ENCODE assay signal across 8 cellular contexts in the genomic region with DNA sequence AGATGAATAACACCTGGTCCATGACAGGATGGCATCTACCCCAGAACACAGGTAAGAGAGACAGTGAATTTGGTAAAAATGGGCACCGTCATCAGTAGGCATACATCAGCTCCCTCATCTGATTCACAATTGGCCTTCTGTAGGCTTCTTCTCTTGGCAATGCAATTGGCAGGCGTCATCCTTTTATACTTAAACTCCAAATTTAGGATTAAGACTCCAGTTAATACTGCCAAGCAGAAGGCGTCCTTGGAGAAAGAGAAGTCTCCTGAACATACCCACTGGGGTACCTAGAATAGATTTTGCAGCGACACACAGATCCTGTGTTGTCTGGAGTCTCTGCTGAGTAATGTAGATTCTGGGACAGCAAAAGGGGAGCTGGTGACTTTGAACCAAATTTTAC. TPM values are rescaled to one million over a fixed set of nuclear protein-coding genes. Genes with fewer than 3 reads are reported as not detected.
A peak's percentile ranks its signal among the peaks of the same experiment; 100 is the strongest.
DNase-seq lines count a peak whose midpoint lies in the region; ATAC-seq and TF ChIP-seq lines count a peak whose summit lies in the region.

No MANE protein-coding gene starts in this region.

- POLR2A ChIA-PET in WTC11 (lab: Charles Lee): no interaction called here

- H3K27me3 ChIP-seq in hepatocyte: peaks cover 20% of the 10 kb centered on the region

- peaks cover 17% of the 10 kb centered on the region for H3K27me3 Mint-ChIP-seq in WTC11 (ENCODE audit: low read depth)

- H3K9me3 Mint-ChIP-seq in WTC11: no peaks in the 10 kb centered on the region
- H3K9me3 Mint-ChIP-seq in stimulated activated effector memory CD8-positive, alpha-beta T cell treated with anti-CD3 and anti-CD28 coated beads, Interleukin-12 subunit alpha, Interleukin-12 subunit beta, amount 100 ng/mL, for 72 hours: no peaks in the 10 kb centered on the region

- 61% methylated on average over 4 of the region's 4 CpGs for WGBS in hepatocyte (ENCODE audit: low lambda C conversion rate, missing lambda C conversion rate)

- H3K79me2 ChIP-seq in hepatocyte: no peaks in the 10 kb centered on the region

- no peaks in the 10 kb centered on the region for H3K4me1 ChIP-seq in hepatocyte (ENCODE audit: insufficient read depth)

- H3K9me2 ChIP-seq in hepatocyte (replicated peaks; ENCODE audit: insufficient read depth): no peaks in the 10 kb centered on the region

- peak overlapping the region; percentile 69 for H2AFZ ChIP-seq in hepatocyte

- DNase-seq in WTC11 (ENCODE audit: low spot score): no peak
- no peak for DNase-seq in hepatocyte (ENCODE audit: low spot score)
- no peak for DNase-seq in stimulated activated effector memory CD8-positive, alpha-beta T cell treated with anti-CD3 and anti-CD28 coated beads, Interleukin-12 subunit alpha, Interleukin-12 subunit beta, amount 100 ng/mL, for 72 hours (ENCODE audit: low spot score in 2 of 2)
- DNase-seq in NCI-H1930 (lab: John Stamatoyannopoulos, UW): no peak
- no peak for DNase-seq in CD1c-positive myeloid dendritic cell (ENCODE audit: extremely low spot score)
- DNase-seq in DMS153 (lab: John Stamatoyannopoulos, UW): no peak

- no peak overlapping the region for H3K27ac Mint-ChIP-seq in WTC11
- H3K27ac Mint-ChIP-seq in stimulated activated effector memory CD8-positive, alpha-beta T cell treated with anti-CD3 and anti-CD28 coated beads, Interleukin-12 subunit alpha, Interleukin-12 subunit beta, amount 100 ng/mL, for 72 hours: no peak overlapping the region

- peak overlapping the region; percentile 72 for H3K27ac ChIP-seq in 22Rv1
- H3K27ac ChIP-seq in hepatocyte: no peak overlapping the region

- peak overlapping the region; percentile 86 for H3K4me2 ChIP-seq in hepatocyte

- H3K4me3 Mint-ChIP-seq in WTC11: peak overlapping the region; percentile 81
- H3K4me3 Mint-ChIP-seq in stimulated activated effector memory CD8-positive, alpha-beta T cell treated with anti-CD3 and anti-CD28 coated beads, Interleukin-12 subunit alpha, Interleukin-12 subunit beta, amount 100 ng/mL, for 72 hours: peak overlapping the region; percentile 83

- H3K36me3 Mint-ChIP-seq in WTC11: no peaks in the 10 kb centered on the region
- H3K36me3 Mint-ChIP-seq in stimulated activated effector memory CD8-positive, alpha-beta T cell treated with anti-CD3 and anti-CD28 coated beads, Interleukin-12 subunit alpha, Interleukin-12 subunit beta, amount 100 ng/mL, for 72 hours: no peaks in the 10 kb centered on the region

- H3K4me3 ChIP-seq in hepatocyte: peak overlapping the region; percentile 73

- H3K9me3 ChIP-seq in hepatocyte (ENCODE audit: low read depth): no peaks in the 10 kb centered on the region

- no peaks in the 10 kb centered on the region for H4K20me1 ChIP-seq in hepatocyte (ENCODE audit: insufficient read depth, poor library complexity, severe bottlenecking)

- ATAC-seq in GM21390 (IDR thresholded peaks at IDR 0.05; ENCODE audit: unreplicated experiment): peak; percentile 4
- no peak for ATAC-seq in WTC11
- ATAC-seq in stimulated activated effector memory CD8-positive, alpha-beta T cell treated with anti-CD3 and anti-CD28 coated beads, Interleukin-12 subunit alpha, Interleukin-12 subunit beta, amount 100 ng/mL, for 72 hours: no peak

- no peaks in the 10 kb centered on the region for H3K36me3 ChIP-seq in hepatocyte (replicated peaks; ENCODE audit: insufficient read depth, low read depth)

- TF ChIP-seq CTCF in 22Rv1 (IDR thresholded peaks at IDR 0.05) (no peak), WTC11 (IDR thresholded peaks at IDR 0.05) (no peak), hepatocyte (IDR thresholded peaks at IDR 0.05; ENCODE audit: poor library complexity) (no peak)

- peaks cover 15% of the 10 kb centered on the region for H3K4me1 Mint-ChIP-seq in WTC11
- H3K4me1 Mint-ChIP-seq in stimulated activated effector memory CD8-positive, alpha-beta T cell treated with anti-CD3 and anti-CD28 coated beads, Interleukin-12 subunit alpha, Interleukin-12 subunit beta, amount 100 ng/mL, for 72 hours: peaks cover 17% of the 10 kb centered on the region

- CTCF ChIA-PET in WTC11 (lab: Charles Lee): interaction anchor here (1.3 kb wide), 1 partner anchor 128 kb away, joined by 3 read pairs; no protein-coding TSS in a partner anchor

TF ChIP-seq in WTC11, 78 proteins besides CTCF, POLR2A, EP300 and RAD21:
- TF ChIP-seq ZNF396 (CRISPR knock-in tag; IDR thresholded peaks at IDR 0.05; ENCODE audit: borderline replicate concordance) (no peak), NR1H2 (CRISPR knock-in tag; IDR thresholded peaks at IDR 0.05) (no peak), ZNF138 (CRISPR knock-in tag; conservative IDR thresholded peaks at IDR 0.05) (no peak), CREB1 (CRISPR knock-in tag; IDR thresholded peaks at IDR 0.05) (no peak), TEAD4 (CRISPR knock-in tag; IDR thresholded peaks at IDR 0.05) (no peak)
- TF ChIP-seq, protein P1, sequence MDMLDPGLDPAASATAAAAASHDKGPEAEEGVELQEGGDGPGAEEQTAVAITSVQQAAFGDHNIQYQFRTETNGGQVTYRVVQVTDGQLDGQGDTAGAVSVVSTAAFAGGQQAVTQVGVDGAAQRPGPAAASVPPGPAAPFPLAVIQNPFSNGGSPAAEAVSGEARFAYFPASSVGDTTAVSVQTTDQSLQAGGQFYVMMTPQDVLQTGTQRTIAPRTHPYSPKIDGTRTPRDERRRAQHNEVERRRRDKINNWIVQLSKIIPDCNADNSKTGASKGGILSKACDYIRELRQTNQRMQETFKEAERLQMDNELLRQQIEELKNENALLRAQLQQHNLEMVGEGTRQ (CRISPR knock-in tag; IDR thresholded peaks at IDR 0.05): no peak
- TF ChIP-seq, protein P2, sequence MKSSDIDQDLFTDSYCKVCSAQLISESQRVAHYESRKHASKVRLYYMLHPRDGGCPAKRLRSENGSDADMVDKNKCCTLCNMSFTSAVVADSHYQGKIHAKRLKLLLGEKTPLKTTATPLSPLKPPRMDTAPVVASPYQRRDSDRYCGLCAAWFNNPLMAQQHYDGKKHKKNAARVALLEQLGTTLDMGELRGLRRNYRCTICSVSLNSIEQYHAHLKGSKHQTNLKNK (CRISPR knock-in tag; IDR thresholded peaks at IDR 0.05): no peak
- TF ChIP-seq, protein P3, sequence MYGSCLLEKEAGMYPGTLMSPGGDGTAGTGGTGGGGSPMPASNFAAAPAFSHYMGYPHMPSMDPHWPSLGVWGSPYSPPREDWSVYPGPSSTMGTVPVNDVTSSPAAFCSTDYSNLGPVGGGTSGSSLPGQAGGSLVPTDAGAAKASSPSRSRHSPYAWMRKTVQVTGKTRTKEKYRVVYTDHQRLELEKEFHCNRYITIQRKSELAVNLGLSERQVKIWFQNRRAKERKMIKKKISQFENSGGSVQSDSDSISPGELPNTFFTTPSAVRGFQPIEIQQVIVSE (CRISPR knock-in tag; IDR thresholded peaks at IDR 0.05; ENCODE audit: borderline replicate concordance): no peak
- TF ChIP-seq, protein P4, sequence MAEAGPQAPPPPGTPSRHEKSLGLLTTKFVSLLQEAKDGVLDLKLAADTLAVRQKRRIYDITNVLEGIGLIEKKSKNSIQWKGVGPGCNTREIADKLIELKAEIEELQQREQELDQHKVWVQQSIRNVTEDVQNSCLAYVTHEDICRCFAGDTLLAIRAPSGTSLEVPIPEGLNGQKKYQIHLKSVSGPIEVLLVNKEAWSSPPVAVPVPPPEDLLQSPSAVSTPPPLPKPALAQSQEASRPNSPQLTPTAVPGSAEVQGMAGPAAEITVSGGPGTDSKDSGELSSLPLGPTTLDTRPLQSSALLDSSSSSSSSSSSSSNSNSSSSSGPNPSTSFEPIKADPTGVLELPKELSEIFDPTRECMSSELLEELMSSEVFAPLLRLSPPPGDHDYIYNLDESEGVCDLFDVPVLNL (CRISPR knock-in tag; IDR thresholded peaks at IDR 0.05; ENCODE audit: borderline replicate concordance, low read depth): no peak

RNA-seq across cellular contexts. Expression of a gene that starts 0.6 kb away (rescaled TPM):
- total RNA-seq in WTC11 (2021): 4.7 to 6.0 TPM (median 5.1 TPM) in 3 replicates
- total RNA-seq in hepatocyte: 2.8 and 5.7 TPM in 2 replicates
- polyA plus RNA-seq in hepatocyte: 6.0 and 9.4 TPM in 2 replicates
